Comparison of ENCODE assay signal across 9 cellular contexts in genomic region chr10:67790534-67791408, GRCh38. TPM values are rescaled to one million over a fixed set of nuclear protein-coding genes. Genes with fewer than 3 reads are reported as not detected.
A peak's percentile ranks its signal among the peaks of the same experiment; 100 is the strongest.
DNase-seq lines count a peak whose midpoint lies in the region; ATAC-seq and TF ChIP-seq lines count a peak whose summit lies in the region.
"Had no signal": no experiment of that assay in that cellular context is flagged by ENCODE, and none has a peak within 500 bp of the region (broad histone marks: within the 10 kb centered on the region; RNA-seq: fewer than 3 reads in every experiment).

No MANE protein-coding gene starts in this region.

- H3K27ac ChIP-seq in HUES6 (ENCODE audit: low read depth, low read length) (0 out of 2 replicates have a peak overlapping the region, but pooled peaks have one; percentile 50), psoas muscle (no peak overlapping the region)

- DNase-seq in activated T-cell treated with anti-CD3 and anti-CD28 coated beads, Interleukin-2, amount 50 U/mL, for 72 hours = peak; percentile 48 to 50
- DNase-seq in osteocyte (ENCODE audit: extremely low spot score, unreplicated experiment) = no peak
- DNase-seq in psoas muscle = no peak
- DNase-seq in NCI-H146 treated with DMSO at 0.1 percent for 48 hours (lab: John Stamatoyannopoulos, UW; ENCODE audit: unreplicated experiment) = no peak
- DNase-seq in GOT3 (lab: John Stamatoyannopoulos, UW) = no peak
- DNase-seq in ecto neural progenitor cell (ENCODE audit: low spot score) = no peak

- H3K27me3 ChIP-seq in HUES6 (ENCODE audit: control insufficient read depth, insufficient read depth, low read length) = no peaks in the 10 kb centered on the region
- H3K27me3 ChIP-seq in psoas muscle (ENCODE audit: insufficient read depth in 3 of 3, low read length in 2 of 3) = no peaks in the 10 kb centered on the region

- H3K4me3 ChIP-seq in HUES6 (ENCODE audit: low read depth, low read length) = no peak overlapping the region
- no peak overlapping the region for H3K4me3 ChIP-seq in psoas muscle
- H3K4me3 ChIP-seq: lung had no signal

- H3K4me3 Mint-ChIP-seq in activated T-cell treated with anti-CD3 and anti-CD28 coated beads, Interleukin-2, amount 50 U/mL, for 72 hours = peak overlapping the region; percentile 55 to 80
- H3K4me3 Mint-ChIP-seq in osteocyte (ENCODE audit: unreplicated experiment) = no peak overlapping the region

- H3K4me1 Mint-ChIP-seq in activated T-cell treated with anti-CD3 and anti-CD28 coated beads, Interleukin-2, amount 50 U/mL, for 72 hours (ENCODE audit: low read depth) = peaks cover 28% of the 10 kb centered on the region
- H3K4me1 Mint-ChIP-seq in osteocyte (ENCODE audit: unreplicated experiment) = peaks cover 18% of the 10 kb centered on the region

- H3K9me3 ChIP-seq in HUES6 (ENCODE audit: control insufficient read depth, insufficient read depth, low read depth, low read length) (no peaks in the 10 kb centered on the region), psoas muscle (no peaks in the 10 kb centered on the region)

- ATAC-seq in GM19043 (IDR thresholded peaks at IDR 0.05; ENCODE audit: low read depth, unreplicated experiment) (peak; percentile 44), psoas muscle (no peak)
- ATAC-seq in activated T-cell treated with anti-CD3 and anti-CD28 coated beads, Interleukin-2, amount 50 U/mL, for 72 hours (replicated peaks in 1 of 2) = peak; percentile 82 to 88

- no peaks in the 10 kb centered on the region for H3K27me3 Mint-ChIP-seq in activated T-cell treated with anti-CD3 and anti-CD28 coated beads, Interleukin-2, amount 50 U/mL, for 72 hours (ENCODE audit: low read depth)
- peaks cover 12% of the 10 kb centered on the region for H3K27me3 Mint-ChIP-seq in osteocyte (ENCODE audit: unreplicated experiment)

- H3K9me3 Mint-ChIP-seq in activated T-cell treated with anti-CD3 and anti-CD28 coated beads, Interleukin-2, amount 50 U/mL, for 72 hours = no peaks in the 10 kb centered on the region
- H3K9me3 Mint-ChIP-seq in osteocyte (ENCODE audit: unreplicated experiment) = no peaks in the 10 kb centered on the region

- peak overlapping the region; percentile 97 for H3K27ac Mint-ChIP-seq in activated T-cell treated with anti-CD3 and anti-CD28 coated beads, Interleukin-2, amount 50 U/mL, for 72 hours
- peak overlapping the region; percentile 56 for H3K27ac Mint-ChIP-seq in osteocyte (ENCODE audit: unreplicated experiment)

- H3K36me3 ChIP-seq in HUES6 (ENCODE audit: control insufficient read depth, insufficient read depth, low read length) (no peaks in the 10 kb centered on the region), psoas muscle (ENCODE audit: insufficient read depth in 1 of 2, low read depth in 1 of 2) (no peaks in the 10 kb centered on the region)

- H3K4me1 ChIP-seq in HUES6 (ENCODE audit: control insufficient read depth, insufficient read depth, low read length) = peaks cover 24% of the 10 kb centered on the region
- no peaks in the 10 kb centered on the region for H3K4me1 ChIP-seq in psoas muscle

- intact Hi-C loops in psoas muscle (cut with DNase I) = no loop called here

- TF ChIP-seq CTCF in osteocyte (IDR thresholded peaks at IDR 0.05) = no peak
- no peak for TF ChIP-seq CTCF in psoas muscle (IDR thresholded peaks at IDR 0.05)

- no peaks in the 10 kb centered on the region for H3K36me3 Mint-ChIP-seq in activated T-cell treated with anti-CD3 and anti-CD28 coated beads, Interleukin-2, amount 50 U/mL, for 72 hours (ENCODE audit: insufficient read depth in 2 of 2)
- H3K36me3 Mint-ChIP-seq in osteocyte (ENCODE audit: unreplicated experiment) = no peaks in the 10 kb centered on the region

- no peak overlapping the region for H3K9ac ChIP-seq in HUES6 (ENCODE audit: low read length)

- 68 to 73% (median 73%) methylated on average over 6 of the region's 6 CpGs for WGBS in psoas muscle, 3 donors

RNA-seq across cellular contexts. Expression of gene DNAJC12, which starts 47.2 kb away (rescaled TPM):
- 10 to 100 TPM; 35.6 to 36.4 TPM for total RNA-seq in activated T-cell treated with anti-CD3 and anti-CD28 coated beads, Interleukin-2, amount 50 U/mL, for 72 hours
- total RNA-seq in osteocyte (9.5 and 12.0 TPM in 2 replicates), psoas muscle (1 to 10 TPM; 5.8 to 9.2 (median 7.7) TPM)
- 10 to 100 TPM in 2 of 3 donors, 1 to 10 TPM in 1; 2.1 to 20.4 (median 13.8) TPM for polyA plus RNA-seq in psoas muscle

Comparison
In these comparisons a context has a peak if more than half of its experiments do, and no peak if none do; other contexts are left out.
1. ATAC-seq: peak in GM19043 (single experiment) and activated T-cell treated with anti-CD3 and anti-CD28 coated beads, Interleukin-2, amount 50 U/mL, for 72 hours (2 of 2); none in psoas muscle (0 of 4).
2. DNase-seq: peak in activated T-cell treated with anti-CD3 and anti-CD28 coated beads, Interleukin-2, amount 50 U/mL, for 72 hours (2 of 2); none in osteocyte (single experiment), psoas muscle (0 of 2), NCI-H146 treated with DMSO at 0.1 percent for 48 hours (single experiment), GOT3 (single experiment) and ecto neural progenitor cell (single experiment).